In genomic region chr16:27549607-27549856, GRCh38 we compare ENCODE assay signal across 1 cellular context.
A peak's percentile ranks its signal among the peaks of the same experiment; 100 is the strongest.
TF ChIP-seq lines count a peak whose summit lies in the region.

No MANE protein-coding gene starts in this region.

TF ChIP-seq in HepG2, 621 proteins besides CTCF, POLR2A, EP300 and RAD21 (continued from another document and continues in another):
- TF ChIP-seq PREB (CRISPR knock-in tag; IDR thresholded peaks at IDR 0.05), result no peak
- no peak for TF ChIP-seq FOSL1 (CRISPR knock-in tag; IDR thresholded peaks at IDR 0.05; ENCODE audit: borderline replicate concordance)
- TF ChIP-seq ZNF318 (CRISPR knock-in tag; IDR thresholded peaks at IDR 0.05), result no peak
- no peak for TF ChIP-seq PAX8 (CRISPR knock-in tag; IDR thresholded peaks at IDR 0.05; ENCODE audit: borderline replicate concordance)
- no peak for TF ChIP-seq TFDP2 (CRISPR knock-in tag; IDR thresholded peaks at IDR 0.05)
- no peak for TF ChIP-seq POLR2AphosphoS2 (IDR thresholded peaks at IDR 0.05; ENCODE audit: low read depth, low read length)
- no peak for TF ChIP-seq ZHX1 (CRISPR knock-in tag; IDR thresholded peaks at IDR 0.05; ENCODE audit: low read depth)
- no peak for TF ChIP-seq ZNF770 (CRISPR knock-in tag; IDR thresholded peaks at IDR 0.05)
- TF ChIP-seq SP4 (CRISPR knock-in tag; IDR thresholded peaks at IDR 0.05), result no peak
- TF ChIP-seq CCDC6 (CRISPR knock-in tag; IDR thresholded peaks at IDR 0.05), result peak; percentile 49; the same call in 1 of the 2 replicates
- TF ChIP-seq ZNF282 (IDR thresholded peaks at IDR 0.05; ENCODE audit: partially characterized antibody), result no peak
- TF ChIP-seq HNF4G (IDR thresholded peaks at IDR 0.05; ENCODE audit: borderline replicate concordance, low read depth, low read length), result no peak
- no peak for TF ChIP-seq HNF4G (CRISPR knock-in tag; IDR thresholded peaks at IDR 0.05; ENCODE audit: borderline replicate concordance, low read depth)
- TF ChIP-seq ZNF883 (CRISPR knock-in tag; IDR thresholded peaks at IDR 0.05; ENCODE audit: not compliant biosample characterization), result peak; percentile 33
- TF ChIP-seq ZNF616 (CRISPR knock-in tag; IDR thresholded peaks at IDR 0.05; ENCODE audit: low read depth), result no peak; the same call in 1 of the 2 replicates
- no peak for TF ChIP-seq ZSCAN20 (CRISPR knock-in tag; IDR thresholded peaks at IDR 0.05; ENCODE audit: borderline replicate concordance)
- TF ChIP-seq RERE (CRISPR knock-in tag; IDR thresholded peaks at IDR 0.05; ENCODE audit: low read depth), result no peak
- no peak for TF ChIP-seq TFE3 (CRISPR knock-in tag; IDR thresholded peaks at IDR 0.05)
- TF ChIP-seq MATR3 (CRISPR knock-in tag; IDR thresholded peaks at IDR 0.05), result no peak
- TF ChIP-seq NKX3-1 (CRISPR knock-in tag; IDR thresholded peaks at IDR 0.05), result no peak
- TF ChIP-seq GLMP (CRISPR knock-in tag; IDR thresholded peaks at IDR 0.05; ENCODE audit: borderline replicate concordance), result no peak
